ENCODE assay signal across 34 cellular contexts in the genomic region with DNA sequence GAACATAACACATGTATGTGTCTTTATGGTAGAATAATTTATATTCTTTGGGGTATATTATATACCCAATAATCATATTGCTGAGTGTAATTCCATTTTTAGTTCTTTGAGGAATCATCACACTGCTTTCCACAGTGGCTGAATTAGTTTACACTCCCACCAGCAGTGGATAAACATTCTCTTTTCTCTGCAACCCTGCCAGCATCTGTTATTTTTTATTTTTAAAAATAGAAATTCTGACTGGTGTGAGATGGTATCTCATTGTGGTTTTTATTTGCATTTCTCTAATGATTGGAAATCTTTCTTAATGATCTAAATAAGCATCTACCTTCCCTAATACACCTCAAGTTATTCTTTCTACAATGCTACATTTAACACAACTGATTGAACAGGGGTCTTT.
"Had no signal": no experiment of that assay in that cellular context is flagged by ENCODE, and none has a peak within 500 bp of the region (broad histone marks: within the 10 kb centered on the region; RNA-seq: fewer than 3 reads in every experiment).

No MANE protein-coding gene starts in this region.

- H3K4me3 ChIP-seq: MG63 had no signal

- DNase-seq: Karpas-422, Kasumi-1, MG63, MM.1S, MV-4-11, NCI-H1048, NCI-H1092, NCI-H1092 treated with DMSO at 0.1 percent for 48 hours, NCI-H1105, NCI-H1105 treated with DMSO at 0.1 percent for 48 hours, NCI-H1417, NCI-H1417 treated with DMSO at 0.1 percent for 48 hours, NCI-H1436, NCI-H1436 treated with DMSO at 0.1 percent for 48 hours, NCI-H146, NCI-H1694, NCI-H1694 treated with DMSO at 0.1 percent for 48 hours, NCI-H187, NCI-H187 treated with DMSO at 0.1 percent for 48 hours, NCI-H1930, NCI-H2029, NCI-H2029 treated with DMSO at 0.1 percent for 48 hours, NCI-H2081, NCI-H2081 treated with DMSO at 0.1 percent for 48 hours, NCI-H2107, NCI-H2171, NCI-H2171 treated with DMSO at 0.1 percent for 48 hours, NCI-H2227 treated with DMSO at 0.1 percent for 48 hours, NCI-H226, NCI-H345, NCI-H446, NCI-H446 treated with DMSO at 0.1 percent for 48 hours, NCI-H510A, NCI-H510A treated with DMSO at 0.1 percent for 48 hours had no signal

- H3K36me3 ChIP-seq: MG63 had no signal

- H3K27me3 ChIP-seq: MG63 had no signal

- H3K9me3 ChIP-seq: MG63 had no signal
